In the genomic region with DNA sequence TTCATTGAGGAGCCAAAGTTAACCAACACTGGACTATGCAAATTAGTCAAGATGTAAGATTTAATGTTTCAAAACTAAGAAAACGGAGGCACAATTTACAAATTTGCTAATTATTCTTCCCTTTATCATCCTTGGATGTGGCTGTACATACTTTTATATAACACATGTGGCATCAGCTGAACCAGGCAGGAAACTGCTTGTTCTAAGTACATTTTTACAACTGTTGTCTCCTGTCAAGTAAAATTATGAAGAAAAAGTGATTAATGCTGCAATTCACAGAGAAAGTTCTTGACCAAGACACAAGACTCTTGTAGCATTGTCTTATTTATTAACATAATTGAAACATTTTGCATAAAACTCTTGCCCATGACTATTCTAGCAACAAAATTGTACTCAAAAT, we compare ENCODE assay signal across 6 cellular contexts.
"Had no signal": no experiment of that assay in that cellular context is flagged by ENCODE, and none has a peak within 500 bp of the region (broad histone marks: within the 10 kb centered on the region; RNA-seq: fewer than 3 reads in every experiment).

No MANE protein-coding gene starts in this region.

- DNase-seq: H9, HCEC 1CT, HFFc6, IMR-90 had no signal

- H2AFZ ChIP-seq: GM23338 had no signal

- H3K4me2 ChIP-seq: GM23338 had no signal

- ATAC-seq: K562 had no signal

- H3K4me3 ChIP-seq: GM23338, K562 had no signal
